Comparison of ENCODE assay signal across 1 cellular context in the genomic region with DNA sequence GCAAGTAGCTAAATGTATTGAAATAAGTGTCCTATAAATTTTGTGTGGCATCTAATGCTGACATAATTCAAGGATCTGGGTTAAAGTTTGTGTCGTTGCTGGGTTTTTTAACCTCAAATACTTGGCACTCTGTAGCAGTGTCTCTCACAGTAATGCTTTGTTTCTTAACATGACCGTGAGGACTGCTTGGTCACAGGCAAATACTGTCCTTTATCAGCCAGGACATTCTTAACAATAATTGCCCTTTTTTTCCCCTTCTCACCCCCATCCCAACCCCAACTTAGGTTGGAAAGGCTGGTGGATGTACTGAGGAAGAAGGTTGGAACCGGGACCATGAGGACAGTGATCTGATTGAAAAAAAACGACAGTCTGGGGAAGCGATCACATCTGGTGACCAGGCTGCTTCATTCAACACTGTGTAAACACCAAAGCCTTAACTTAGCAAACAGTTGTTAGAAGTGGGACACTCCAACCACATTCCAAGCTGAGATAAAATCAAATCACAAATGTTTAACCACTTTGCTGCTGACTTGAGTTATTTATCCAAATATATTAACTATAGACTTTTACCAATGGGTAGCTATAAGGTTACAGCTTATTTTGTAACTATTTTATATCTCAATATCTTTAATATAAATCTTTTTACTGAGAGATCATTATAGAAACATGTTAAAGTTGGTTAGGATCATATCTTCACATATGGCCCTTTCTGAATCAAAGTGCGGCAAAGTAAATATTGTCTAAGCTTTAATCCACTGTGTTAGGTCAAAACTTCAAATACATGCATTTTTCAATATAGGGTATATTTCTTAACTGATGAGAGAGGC.
TF ChIP-seq lines count a peak whose summit lies in the region.

No MANE protein-coding gene starts in this region.

TF ChIP-seq in HepG2, 621 proteins besides CTCF, POLR2A, EP300 and RAD21 (continued from another document):
- TF ChIP-seq, protein P1, sequence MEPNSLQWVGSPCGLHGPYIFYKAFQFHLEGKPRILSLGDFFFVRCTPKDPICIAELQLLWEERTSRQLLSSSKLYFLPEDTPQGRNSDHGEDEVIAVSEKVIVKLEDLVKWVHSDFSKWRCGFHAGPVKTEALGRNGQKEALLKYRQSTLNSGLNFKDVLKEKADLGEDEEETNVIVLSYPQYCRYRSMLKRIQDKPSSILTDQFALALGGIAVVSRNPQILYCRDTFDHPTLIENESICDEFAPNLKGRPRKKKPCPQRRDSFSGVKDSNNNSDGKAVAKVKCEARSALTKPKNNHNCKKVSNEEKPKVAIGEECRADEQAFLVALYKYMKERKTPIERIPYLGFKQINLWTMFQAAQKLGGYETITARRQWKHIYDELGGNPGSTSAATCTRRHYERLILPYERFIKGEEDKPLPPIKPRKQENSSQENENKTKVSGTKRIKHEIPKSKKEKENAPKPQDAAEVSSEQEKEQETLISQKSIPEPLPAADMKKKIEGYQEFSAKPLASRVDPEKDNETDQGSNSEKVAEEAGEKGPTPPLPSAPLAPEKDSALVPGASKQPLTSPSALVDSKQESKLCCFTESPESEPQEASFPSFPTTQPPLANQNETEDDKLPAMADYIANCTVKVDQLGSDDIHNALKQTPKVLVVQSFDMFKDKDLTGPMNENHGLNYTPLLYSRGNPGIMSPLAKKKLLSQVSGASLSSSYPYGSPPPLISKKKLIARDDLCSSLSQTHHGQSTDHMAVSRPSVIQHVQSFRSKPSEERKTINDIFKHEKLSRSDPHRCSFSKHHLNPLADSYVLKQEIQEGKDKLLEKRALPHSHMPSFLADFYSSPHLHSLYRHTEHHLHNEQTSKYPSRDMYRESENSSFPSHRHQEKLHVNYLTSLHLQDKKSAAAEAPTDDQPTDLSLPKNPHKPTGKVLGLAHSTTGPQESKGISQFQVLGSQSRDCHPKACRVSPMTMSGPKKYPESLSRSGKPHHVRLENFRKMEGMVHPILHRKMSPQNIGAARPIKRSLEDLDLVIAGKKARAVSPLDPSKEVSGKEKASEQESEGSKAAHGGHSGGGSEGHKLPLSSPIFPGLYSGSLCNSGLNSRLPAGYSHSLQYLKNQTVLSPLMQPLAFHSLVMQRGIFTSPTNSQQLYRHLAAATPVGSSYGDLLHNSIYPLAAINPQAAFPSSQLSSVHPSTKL (CRISPR knock-in tag; IDR thresholded peaks at IDR 0.05), result peak; percentile 100
- TF ChIP-seq ZNF550 (CRISPR knock-in tag; IDR thresholded peaks at IDR 0.05; ENCODE audit: borderline replicate concordance), result no peak
- no peak for TF ChIP-seq GPN1 (CRISPR knock-in tag; IDR thresholded peaks at IDR 0.05; ENCODE audit: borderline replicate concordance)
- TF ChIP-seq IKZF4 (CRISPR knock-in tag; IDR thresholded peaks at IDR 0.05; ENCODE audit: borderline replicate concordance, low read depth, not compliant biosample characterization), result no peak
- no peak for TF ChIP-seq ZNF501 (CRISPR knock-in tag; IDR thresholded peaks at IDR 0.05)
- TF ChIP-seq, protein P2, sequence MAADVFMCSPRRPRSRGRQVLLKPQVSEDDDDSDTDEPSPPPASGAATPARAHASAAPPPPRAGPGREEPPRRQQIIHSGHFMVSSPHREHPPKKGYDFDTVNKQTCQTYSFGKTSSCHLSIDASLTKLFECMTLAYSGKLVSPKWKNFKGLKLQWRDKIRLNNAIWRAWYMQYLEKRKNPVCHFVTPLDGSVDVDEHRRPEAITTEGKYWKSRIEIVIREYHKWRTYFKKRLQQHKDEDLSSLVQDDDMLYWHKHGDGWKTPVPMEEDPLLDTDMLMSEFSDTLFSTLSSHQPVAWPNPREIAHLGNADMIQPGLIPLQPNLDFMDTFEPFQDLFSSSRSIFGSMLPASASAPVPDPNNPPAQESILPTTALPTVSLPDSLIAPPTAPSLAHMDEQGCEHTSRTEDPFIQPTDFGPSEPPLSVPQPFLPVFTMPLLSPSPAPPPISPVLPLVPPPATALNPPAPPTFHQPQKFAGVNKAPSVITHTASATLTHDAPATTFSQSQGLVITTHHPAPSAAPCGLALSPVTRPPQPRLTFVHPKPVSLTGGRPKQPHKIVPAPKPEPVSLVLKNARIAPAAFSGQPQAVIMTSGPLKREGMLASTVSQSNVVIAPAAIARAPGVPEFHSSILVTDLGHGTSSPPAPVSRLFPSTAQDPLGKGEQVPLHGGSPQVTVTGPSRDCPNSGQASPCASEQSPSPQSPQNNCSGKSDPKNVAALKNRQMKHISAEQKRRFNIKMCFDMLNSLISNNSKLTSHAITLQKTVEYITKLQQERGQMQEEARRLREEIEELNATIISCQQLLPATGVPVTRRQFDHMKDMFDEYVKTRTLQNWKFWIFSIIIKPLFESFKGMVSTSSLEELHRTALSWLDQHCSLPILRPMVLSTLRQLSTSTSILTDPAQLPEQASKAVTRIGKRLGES (CRISPR knock-in tag; IDR thresholded peaks at IDR 0.05; ENCODE audit: borderline replicate concordance), result 0 out of 2 replicates have a peak, but pooled peaks have one; percentile 56
- no peak for TF ChIP-seq PHF20 (CRISPR knock-in tag; IDR thresholded peaks at IDR 0.05)
- TF ChIP-seq, protein P3, sequence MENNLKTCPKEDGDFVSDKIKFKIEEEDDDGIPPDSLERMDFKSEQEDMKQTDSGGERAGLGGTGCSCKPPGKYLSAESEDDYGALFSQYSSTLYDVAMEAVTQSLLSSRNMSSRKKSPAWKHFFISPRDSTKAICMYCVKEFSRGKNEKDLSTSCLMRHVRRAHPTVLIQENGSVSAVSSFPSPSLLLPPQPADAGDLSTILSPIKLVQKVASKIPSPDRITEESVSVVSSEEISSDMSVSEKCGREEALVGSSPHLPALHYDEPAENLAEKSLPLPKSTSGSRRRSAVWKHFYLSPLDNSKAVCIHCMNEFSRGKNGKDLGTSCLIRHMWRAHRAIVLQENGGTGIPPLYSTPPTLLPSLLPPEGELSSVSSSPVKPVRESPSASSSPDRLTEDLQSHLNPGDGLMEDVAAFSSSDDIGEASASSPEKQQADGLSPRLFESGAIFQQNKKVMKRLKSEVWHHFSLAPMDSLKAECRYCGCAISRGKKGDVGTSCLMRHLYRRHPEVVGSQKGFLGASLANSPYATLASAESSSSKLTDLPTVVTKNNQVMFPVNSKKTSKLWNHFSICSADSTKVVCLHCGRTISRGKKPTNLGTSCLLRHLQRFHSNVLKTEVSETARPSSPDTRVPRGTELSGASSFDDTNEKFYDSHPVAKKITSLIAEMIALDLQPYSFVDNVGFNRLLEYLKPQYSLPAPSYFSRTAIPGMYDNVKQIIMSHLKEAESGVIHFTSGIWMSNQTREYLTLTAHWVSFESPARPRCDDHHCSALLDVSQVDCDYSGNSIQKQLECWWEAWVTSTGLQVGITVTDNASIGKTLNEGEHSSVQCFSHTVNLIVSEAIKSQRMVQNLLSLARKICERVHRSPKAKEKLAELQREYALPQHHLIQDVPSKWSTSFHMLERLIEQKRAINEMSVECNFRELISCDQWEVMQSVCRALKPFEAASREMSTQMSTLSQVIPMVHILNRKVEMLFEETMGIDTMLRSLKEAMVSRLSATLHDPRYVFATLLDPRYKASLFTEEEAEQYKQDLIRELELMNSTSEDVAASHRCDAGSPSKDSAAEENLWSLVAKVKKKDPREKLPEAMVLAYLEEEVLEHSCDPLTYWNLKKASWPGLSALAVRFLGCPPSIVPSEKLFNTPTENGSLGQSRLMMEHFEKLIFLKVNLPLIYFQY (CRISPR knock-in tag; IDR thresholded peaks at IDR 0.05; ENCODE audit: borderline replicate concordance), result peak; percentile 86
- TF ChIP-seq ZNF136 (CRISPR knock-in tag; IDR thresholded peaks at IDR 0.05; ENCODE audit: low read depth), result peak; percentile 97
- TF ChIP-seq, protein P4, sequence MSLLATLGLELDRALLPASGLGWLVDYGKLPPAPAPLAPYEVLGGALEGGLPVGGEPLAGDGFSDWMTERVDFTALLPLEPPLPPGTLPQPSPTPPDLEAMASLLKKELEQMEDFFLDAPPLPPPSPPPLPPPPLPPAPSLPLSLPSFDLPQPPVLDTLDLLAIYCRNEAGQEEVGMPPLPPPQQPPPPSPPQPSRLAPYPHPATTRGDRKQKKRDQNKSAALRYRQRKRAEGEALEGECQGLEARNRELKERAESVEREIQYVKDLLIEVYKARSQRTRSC (CRISPR knock-in tag; IDR thresholded peaks at IDR 0.05; ENCODE audit: low read depth), result no peak
- peak; percentile 97 for TF ChIP-seq ZSCAN29 (CRISPR knock-in tag; conservative IDR thresholded peaks at IDR 0.05)
- peak; percentile 99 for TF ChIP-seq ZNF644 (CRISPR knock-in tag; IDR thresholded peaks at IDR 0.05; ENCODE audit: low read depth)
- peak; percentile 83 for TF ChIP-seq POGK (CRISPR knock-in tag; conservative IDR thresholded peaks at IDR 0.05)
- TF ChIP-seq KDM2A (CRISPR knock-in tag; IDR thresholded peaks at IDR 0.05; ENCODE audit: borderline replicate concordance, low read depth), result no peak
- no peak for TF ChIP-seq ZNF253 (CRISPR knock-in tag; IDR thresholded peaks at IDR 0.05; ENCODE audit: borderline replicate concordance)
- TF ChIP-seq MAF1 (CRISPR knock-in tag; IDR thresholded peaks at IDR 0.05; ENCODE audit: borderline replicate concordance), result 0 out of 2 replicates have a peak, but pooled peaks have one; percentile 56
- no peak; the same call in 1 of the 2 replicates for TF ChIP-seq MTA1 (CRISPR knock-in tag; IDR thresholded peaks at IDR 0.05; ENCODE audit: borderline replicate concordance)
- TF ChIP-seq NCOA2 (CRISPR knock-in tag; IDR thresholded peaks at IDR 0.05), result peak; percentile 99
- no peak; the same call in 1 of the 2 replicates for TF ChIP-seq TAF1 (CRISPR knock-in tag; IDR thresholded peaks at IDR 0.05)
